37 cellular contexts compared by ENCODE assay signal in genomic region chr13:113072370-113072769, GRCh38. TPM values are rescaled to one million over a fixed set of nuclear protein-coding genes. Genes with fewer than 3 reads are reported as not detected.
"Had no signal": no experiment of that assay in that cellular context is flagged by ENCODE, and none has a peak within 500 bp of the region (broad histone marks: within the 10 kb centered on the region; RNA-seq: fewer than 3 reads in every experiment).

No MANE protein-coding gene starts in this region.

- ATAC-seq: activated CD8-positive, alpha-beta T cell treated with anti-CD3 and anti-CD28 coated beads for 36 hours; activated naive CD4-positive, alpha-beta T cell treated with anti-CD3 and anti-CD28 coated beads, Interleukin-2, amount 50 U/mL, for 72 hours; activated T-cell treated with anti-CD3 and anti-CD28 coated beads, Interleukin-2, amount 50 U/mL, for 4 hours; activated T-cell treated with anti-CD3 and anti-CD28 coated beads, Interleukin-2, amount 50 U/mL, for 72 hours; activated T-helper 17 cell treated with anti-CD3 and anti-CD28 coated beads, Interleukin-2, amount 50 U/mL, for 72 hours; body of pancreas had no signal

- FAIRE-seq: astrocyte, TTC549 had no signal

- H3K9me3 ChIP-seq: adrenal gland, body of pancreas, breast epithelium had no signal

- H3K27ac ChIP-seq: adrenal gland, body of pancreas, brain microvascular endothelial cell, breast epithelium, cardiac muscle cell, VCaP had no signal

- H3K36me3 ChIP-seq: brain microvascular endothelial cell, breast epithelium, cardiac muscle cell had no signal

- H3K27me3 ChIP-seq: adrenal gland, body of pancreas, brain microvascular endothelial cell, breast epithelium, cardiac muscle cell had no signal

- H3K4me1 ChIP-seq: adrenal gland, body of pancreas, breast epithelium had no signal

- H3K4me3 ChIP-seq: adrenal gland, body of pancreas, breast epithelium, cardiac muscle cell had no signal

- DNase-seq: activated B cell treated with CpG ODN at 0.5 μM for 24 hours; activated CD4-positive, alpha-beta memory T cell treated with anti-CD3 and anti-CD28 coated beads for 36 hours; activated CD4-positive, alpha-beta T cell treated with anti-CD3 and anti-CD28 coated beads for 4 hours; activated CD4-positive, alpha-beta T cell treated with anti-CD3 and anti-CD28 coated beads, Interleukin-2, amount 10 ng/mL, durations not matched to agents 24 days and 14 days; activated CD4-positive, alpha-beta T cell treated with anti-CD3 and anti-CD28 coated beads, Interleukin-2, amount 50 U/mL, for 1 hour; activated CD4-positive, alpha-beta T cell treated with anti-CD3 and anti-CD28 coated beads, Interleukin-2, amount 50 U/mL, for 4 hours; activated CD4-positive, CD25-positive, alpha-beta regulatory T cell treated with anti-CD3 and anti-CD28 coated beads, Interleukin-2, amount 50 U/mL, for 72 hours; activated CD8-positive, alpha-beta memory T cell treated with anti-CD3 and anti-CD28 coated beads, Interleukin-2, amount 50 U/mL, for 4 hours; activated CD8-positive, alpha-beta T cell treated with anti-CD3 and anti-CD28 coated beads for 36 hours; activated effector memory CD4-positive, alpha-beta T cell treated with anti-CD3 and anti-CD28 coated beads, Interleukin-2, amount 50 U/mL, for 16 hours; activated gamma-delta T cell treated with Interleukin-2 at 50 U/mL for 16 hours; activated naive CD4-positive, alpha-beta T cell; activated naive CD4-positive, alpha-beta T cell treated with anti-CD3 and anti-CD28 coated beads for 36 hours; activated naive CD4-positive, alpha-beta T cell treated with anti-CD3 and anti-CD28 coated beads, Interleukin-2, amount 50 U/mL, for 16 hours; activated naive CD8-positive, alpha-beta T cell treated with anti-CD3 and anti-CD28 coated beads for 36 hours; activated T-cell treated with anti-CD3 and anti-CD28 coated beads for 4 hours; activated T-cell treated with anti-CD3 and anti-CD28 coated beads, Interleukin-2, amount 50 U/mL, for 1 hour; activated T-cell treated with anti-CD3 and anti-CD28 coated beads, Interleukin-2, amount 50 U/mL, for 4 hours; activated T-cell treated with anti-CD3 and anti-CD28 coated beads, Interleukin-2, amount 50 U/mL, for 72 hours; adrenal gland; amniotic stem cell; aorta; body of pancreas; brain microvascular endothelial cell; caudate nucleus; cerebellar nuclear complex; T-helper 2 cell; T-helper 9 cell had no signal

RNA-seq across cellular contexts. Expression of gene F7, which starts 33.2 kb away (rescaled TPM):
- total RNA-seq: activated B cell treated with CpG ODN at 0.5 μM for 24 hours; activated CD4-positive, alpha-beta T cell treated with anti-CD3 and anti-CD28 coated beads, Interleukin-2, amount 10 ng/mL, durations not matched to agents 24 days and 14 days; activated naive CD4-positive, alpha-beta T cell treated with anti-CD3 and anti-CD28 coated beads, Interleukin-2, amount 50 U/mL, for 72 hours; activated T-cell treated with anti-CD3 and anti-CD28 coated beads, Interleukin-2, amount 50 U/mL, for 72 hours; activated T-helper 1 cell treated with anti-CD3 and anti-CD28 coated beads, Interleukin-12 subunit alpha, Interleukin-12 subunit beta, Interleukin-2, Interleukin-4 antibody, amounts not matched to agents 30 ng/mL and 10 ng/mL and 1 ng/mL, durations not matched to agents 14 hours and 24 hours and 36 hours; astrocyte; body of pancreas had no signal
- polyA plus RNA-seq: cardiac muscle cell had no signal

RNA-seq across cellular contexts. Expression of gene F10, which starts 50.2 kb away (rescaled TPM):
- total RNA-seq: activated B cell treated with CpG ODN at 0.5 μM for 24 hours; activated CD4-positive, alpha-beta memory T cell treated with anti-CD3 and anti-CD28 coated beads for 36 hours; activated CD4-positive, alpha-beta T cell treated with anti-CD3 and anti-CD28 coated beads, Interleukin-2, amount 10 ng/mL, durations not matched to agents 24 days and 14 days; activated CD8-positive, alpha-beta memory T cell treated with anti-CD3 and anti-CD28 coated beads for 36 hours; activated CD8-positive, alpha-beta T cell treated with anti-CD3 and anti-CD28 coated beads for 36 hours; activated naive CD4-positive, alpha-beta T cell treated with anti-CD3 and anti-CD28 coated beads for 36 hours; activated naive CD4-positive, alpha-beta T cell treated with anti-CD3 and anti-CD28 coated beads, Interleukin-2, amount 50 U/mL, for 72 hours; activated naive CD8-positive, alpha-beta T cell treated with anti-CD3 and anti-CD28 coated beads for 36 hours; activated T-cell treated with anti-CD3 and anti-CD28 coated beads, Interleukin-2, amount 50 U/mL, for 4 hours; activated T-cell treated with anti-CD3 and anti-CD28 coated beads, Interleukin-2, amount 50 U/mL, for 72 hours; activated T-helper 1 cell treated with anti-CD3 and anti-CD28 coated beads, Interleukin-12 subunit alpha, Interleukin-12 subunit beta, Interleukin-2, Interleukin-4 antibody, amounts not matched to agents 30 ng/mL and 10 ng/mL and 1 ng/mL, durations not matched to agents 14 hours and 24 hours and 36 hours had no signal
